ENCODE assay signal across 29 cellular contexts in the genomic region with DNA sequence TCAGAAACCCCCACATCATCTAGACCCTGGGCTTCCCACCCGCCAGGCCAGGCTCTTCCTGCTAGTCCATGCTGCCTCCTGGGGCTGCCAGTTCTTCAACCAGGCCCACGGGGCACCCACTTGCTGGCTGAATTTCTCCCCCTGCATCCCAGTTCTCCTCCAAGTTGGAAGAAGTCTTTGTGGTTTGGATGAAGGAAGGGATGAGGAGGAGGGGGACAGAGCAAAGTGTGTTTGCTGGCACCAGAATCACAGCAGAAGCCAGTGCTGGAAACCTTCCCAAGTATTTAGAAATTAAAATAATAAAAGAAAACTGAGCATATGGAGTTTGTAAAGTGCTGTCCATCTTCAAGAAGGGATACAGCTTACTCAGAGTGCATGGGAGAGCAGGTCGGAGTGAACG. TPM values are rescaled to one million over a fixed set of nuclear protein-coding genes. Genes with fewer than 3 reads are reported as not detected.
"Had no signal": no experiment of that assay in that cellular context is flagged by ENCODE, and none has a peak within 500 bp of the region (broad histone marks: within the 10 kb centered on the region; RNA-seq: fewer than 3 reads in every experiment).

No MANE protein-coding gene starts in this region.

- DNase-seq: hypothalamus; kidney glomerular epithelial cell; left cardiac atrium; lower lobe of right lung; mammary epithelial cell; mesenchymal stem cell; naive thymus-derived CD8-positive, alpha-beta T cell; occipital lobe; ovary; right lobe of liver; stimulated activated CD4-positive, alpha-beta T cell treated with anti-CD3 and anti-CD28 coated beads, Interleukin-1b, Interleukin-23, amount 100 ng/mL, for 48 hours; stimulated activated CD4-positive, alpha-beta T cell treated with anti-CD3 and anti-CD28 coated beads, Interleukin-2, amount 100 ng/mL, for 48 hours; stimulated activated CD4-positive, alpha-beta T cell treated with anti-CD3 and anti-CD28 coated beads, Interleukin-4, amount 100 ng/mL, for 4 hours; stimulated activated CD8-positive, alpha-beta memory T cell treated with anti-CD3 and anti-CD28 coated beads, Interleukin-4, amount 100 ng/mL, for 48 hours; stimulated activated naive CD4-positive, alpha-beta T cell treated with Interleukin-2 at 50 U/mL for 16 hours; stimulated activated naive CD8-positive, alpha-beta T cell treated with anti-CD3 and anti-CD28 coated beads, Interleukin-15, amount 100 ng/mL, for 72 hours; uterus had no signal

- ATAC-seq: left cardiac atrium; left lobe of liver; lower lobe of right lung; naive thymus-derived CD8-positive, alpha-beta T cell; right lobe of liver; stimulated activated memory B cell treated with anti-CD40 and anti-IgM and Interleukin-4, amounts not matched to agents 10 μg/mL and 1 μg/mL and 100 μg/mL, for 72 hours; stimulated activated naive CD8-positive, alpha-beta T cell treated with anti-CD3 and anti-CD28 coated beads, Interleukin-15, amount 100 ng/mL, for 72 hours had no signal

- H3K4me2 ChIP-seq: smooth muscle cell had no signal

- H3K27ac ChIP-seq: lower lobe of right lung, neutrophil, ovary, right atrium auricular region, right lobe of liver, tibial nerve, uterus had no signal

- H3K36me3 Mint-ChIP-seq: naive thymus-derived CD8-positive, alpha-beta T cell; stimulated activated memory B cell treated with anti-CD40 and anti-IgM and Interleukin-4, amounts not matched to agents 10 μg/mL and 1 μg/mL and 100 μg/mL, for 72 hours; type B pancreatic cell had no signal

- H3K27ac Mint-ChIP-seq: naive thymus-derived CD8-positive, alpha-beta T cell; nephron; progenitor cell of endocrine pancreas; stimulated activated memory B cell treated with anti-CD40 and anti-IgM and Interleukin-4, amounts not matched to agents 10 μg/mL and 1 μg/mL and 100 μg/mL, for 72 hours; stimulated activated naive CD8-positive, alpha-beta T cell treated with anti-CD3 and anti-CD28 coated beads, Interleukin-15, amount 100 ng/mL, for 72 hours; type B pancreatic cell had no signal

- H3K27me3 ChIP-seq: ovary, right atrium auricular region, right lobe of liver, uterus had no signal

- H3K9me3 Mint-ChIP-seq: nephron; neural crest cell; stimulated activated memory B cell treated with anti-CD40 and anti-IgM and Interleukin-4, amounts not matched to agents 10 μg/mL and 1 μg/mL and 100 μg/mL, for 72 hours; stimulated activated naive CD8-positive, alpha-beta T cell treated with anti-CD3 and anti-CD28 coated beads, Interleukin-15, amount 100 ng/mL, for 72 hours; type B pancreatic cell had no signal

- H3K4me3 Mint-ChIP-seq: naive thymus-derived CD8-positive, alpha-beta T cell; nephron; neural crest cell; stimulated activated memory B cell treated with anti-CD40 and anti-IgM and Interleukin-4, amounts not matched to agents 10 μg/mL and 1 μg/mL and 100 μg/mL, for 72 hours; stimulated activated naive CD8-positive, alpha-beta T cell treated with anti-CD3 and anti-CD28 coated beads, Interleukin-15, amount 100 ng/mL, for 72 hours; type B pancreatic cell had no signal

- H3K36me3 ChIP-seq: lower lobe of right lung, neutrophil, ovary, right atrium auricular region, right lobe of liver, tibial nerve, uterus had no signal

- H3K4me3 ChIP-seq: lower lobe of right lung, ovary, right atrium auricular region, right lobe of liver, smooth muscle cell, tibial nerve, uterus had no signal

- H3K4me1 Mint-ChIP-seq: naive thymus-derived CD8-positive, alpha-beta T cell; neural crest cell; stimulated activated memory B cell treated with anti-CD40 and anti-IgM and Interleukin-4, amounts not matched to agents 10 μg/mL and 1 μg/mL and 100 μg/mL, for 72 hours; stimulated activated naive CD8-positive, alpha-beta T cell treated with anti-CD3 and anti-CD28 coated beads, Interleukin-15, amount 100 ng/mL, for 72 hours had no signal

- H3K4me1 ChIP-seq: lower lobe of right lung, right atrium auricular region, right lobe of liver, tibial nerve, uterus had no signal

- H3K9me3 ChIP-seq: lower lobe of right lung, neutrophil, ovary, right atrium auricular region, right lobe of liver, tibial nerve, uterus had no signal

RNA-seq across cellular contexts. Expression of gene UNC5A, which starts 19.4 kb away (rescaled TPM):
- total RNA-seq: left lobe of liver; naive thymus-derived CD8-positive, alpha-beta T cell; right atrium auricular region; right lobe of liver; skeletal muscle tissue; smooth muscle cell; tibial nerve; ureter had no signal
